Comparison of ENCODE assay signal across 35 cellular contexts in genomic region chr19:5259750-5260149, GRCh38.
"Had no signal": no experiment of that assay in that cellular context is flagged by ENCODE, and none has a peak within 500 bp of the region (broad histone marks: within the 10 kb centered on the region; RNA-seq: fewer than 3 reads in every experiment).

No MANE protein-coding gene starts in this region.

- H3K27me3 Mint-ChIP-seq: activated CD4-positive, alpha-beta memory T cell treated with anti-CD3 and anti-CD28 coated beads, Interleukin-2, amount 10 ng/mL, durations not matched to agents 7 days and 5 days; activated CD4-positive, alpha-beta T cell treated with anti-CD3 and anti-CD28 coated beads for 36 hours; activated CD4-positive, alpha-beta T cell treated with anti-CD3 and anti-CD28 coated beads, Interleukin-2, amount 10 ng/mL, durations not matched to agents 7 days and 5 days; activated CD8-positive, alpha-beta memory T cell treated with anti-CD3 and anti-CD28 coated beads, Interleukin-2, amount 10 ng/mL, durations not matched to agents 7 days and 5 days; activated naive CD8-positive, alpha-beta T cell treated with anti-CD3 and anti-CD28 coated beads for 36 hours; activated T-cell treated with anti-CD3 and anti-CD28 coated beads, Interleukin-2, amount 50 U/mL, for 24 hours had no signal

- H3K27me3 ChIP-seq: adrenal gland, body of pancreas, brain microvascular endothelial cell, breast epithelium had no signal

- H3K4me1 Mint-ChIP-seq: activated CD4-positive, alpha-beta memory T cell treated with anti-CD3 and anti-CD28 coated beads, Interleukin-2, amount 10 ng/mL, durations not matched to agents 7 days and 5 days; activated CD4-positive, alpha-beta T cell treated with anti-CD3 and anti-CD28 coated beads for 36 hours; activated CD4-positive, alpha-beta T cell treated with anti-CD3 and anti-CD28 coated beads, Interleukin-2, amount 10 ng/mL, durations not matched to agents 7 days and 5 days; activated CD8-positive, alpha-beta memory T cell treated with anti-CD3 and anti-CD28 coated beads, Interleukin-2, amount 10 ng/mL, durations not matched to agents 7 days and 5 days; activated naive CD8-positive, alpha-beta T cell treated with anti-CD3 and anti-CD28 coated beads for 36 hours had no signal

- H3K27ac Mint-ChIP-seq: activated CD4-positive, alpha-beta memory T cell treated with anti-CD3 and anti-CD28 coated beads, Interleukin-2, amount 10 ng/mL, durations not matched to agents 7 days and 5 days; activated CD4-positive, alpha-beta T cell treated with anti-CD3 and anti-CD28 coated beads for 36 hours; activated CD4-positive, alpha-beta T cell treated with anti-CD3 and anti-CD28 coated beads, Interleukin-2, amount 10 ng/mL, durations not matched to agents 7 days and 5 days; activated CD8-positive, alpha-beta memory T cell treated with anti-CD3 and anti-CD28 coated beads, Interleukin-2, amount 10 ng/mL, durations not matched to agents 7 days and 5 days; activated CD8-positive, alpha-beta T cell treated with anti-CD3 and anti-CD28 coated beads, Interleukin-2, amount 10 ng/mL, durations not matched to agents 7 days and 5 days; activated naive CD4-positive, alpha-beta T cell treated with anti-CD3 and anti-CD28 coated beads, Interleukin-2, amount 50 U/mL, for 72 hours; activated naive CD8-positive, alpha-beta T cell treated with anti-CD3 and anti-CD28 coated beads for 36 hours; activated T-cell treated with anti-CD3 and anti-CD28 coated beads, Interleukin-2, amount 50 U/mL, for 24 hours; activated T-helper 2 cell treated with anti-CD3 and anti-CD28 coated beads, Interferon-gamma antibody, Interleukin-2, Interleukin-4, amounts not matched to agents 10 μg/mL and 5 μg/mL and 100 μg/mL, durations not matched to agents 14 hours and 24 hours and 36 hours; T-helper 1 cell treated with Interleukin-12 subunit alpha and Interleukin-12 subunit beta and Interleukin-4 antibody, amounts not matched to agents 30 μg/mL and 1 μg/mL, for 36 hours; T-helper 2 cell treated with Interferon-gamma antibody and Interleukin-4, amounts not matched to agents 5 μg/mL and 100 μg/mL, for 36 hours had no signal

- H3K36me3 Mint-ChIP-seq: activated CD8-positive, alpha-beta memory T cell treated with anti-CD3 and anti-CD28 coated beads, Interleukin-2, amount 10 ng/mL, durations not matched to agents 7 days and 5 days had no signal

- ATAC-seq: activated CD4-positive, alpha-beta T cell treated with anti-CD3 and anti-CD28 coated beads for 36 hours; activated CD4-positive, CD25-positive, alpha-beta regulatory T cell treated with anti-CD3 and anti-CD28 coated beads, Interleukin-2, amount 50 U/mL, for 24 hours; activated CD8-positive, alpha-beta memory T cell treated with anti-CD3 and anti-CD28 coated beads, Interleukin-2, amount 10 ng/mL, durations not matched to agents 7 days and 5 days; activated CD8-positive, alpha-beta T cell treated with anti-CD3 and anti-CD28 coated beads, Interleukin-2, amount 10 ng/mL, durations not matched to agents 7 days and 5 days; activated naive CD4-positive, alpha-beta T cell treated with anti-CD3 and anti-CD28 coated beads, Interleukin-2, amount 50 U/mL, for 72 hours; body of pancreas had no signal

- H3K4me3 Mint-ChIP-seq: activated CD4-positive, alpha-beta memory T cell treated with anti-CD3 and anti-CD28 coated beads, Interleukin-2, amount 10 ng/mL, durations not matched to agents 7 days and 5 days; activated CD4-positive, alpha-beta T cell treated with anti-CD3 and anti-CD28 coated beads for 36 hours; activated CD4-positive, alpha-beta T cell treated with anti-CD3 and anti-CD28 coated beads, Interleukin-2, amount 10 ng/mL, durations not matched to agents 7 days and 5 days; activated CD8-positive, alpha-beta memory T cell treated with anti-CD3 and anti-CD28 coated beads, Interleukin-2, amount 10 ng/mL, durations not matched to agents 7 days and 5 days; activated CD8-positive, alpha-beta T cell treated with anti-CD3 and anti-CD28 coated beads, Interleukin-2, amount 10 ng/mL, durations not matched to agents 7 days and 5 days; activated naive CD8-positive, alpha-beta T cell treated with anti-CD3 and anti-CD28 coated beads for 36 hours; activated T-cell treated with anti-CD3 and anti-CD28 coated beads, Interleukin-2, amount 50 U/mL, for 24 hours; T-helper 1 cell treated with Interleukin-12 subunit alpha and Interleukin-12 subunit beta and Interleukin-4 antibody, amounts not matched to agents 30 μg/mL and 1 μg/mL, for 36 hours; T-helper 2 cell treated with Interferon-gamma antibody and Interleukin-4, amounts not matched to agents 5 μg/mL and 100 μg/mL, for 36 hours had no signal

- FAIRE-seq: astrocyte, TTC549 had no signal

- H3K27ac ChIP-seq: adrenal gland, body of pancreas, brain microvascular endothelial cell had no signal

- H3K36me3 ChIP-seq: breast epithelium had no signal

- H3K4me3 ChIP-seq: adrenal gland, body of pancreas, breast epithelium had no signal

- H3K4me1 ChIP-seq: adrenal gland, body of pancreas, breast epithelium had no signal

- DNase-seq: activated CD4-positive, alpha-beta memory T cell treated with anti-CD3 and anti-CD28 coated beads, Interleukin-2, amount 10 ng/mL, durations not matched to agents 7 days and 5 days; activated CD4-positive, alpha-beta T cell treated with anti-CD3 and anti-CD28 coated beads for 1 hour; activated CD4-positive, alpha-beta T cell treated with anti-CD3 and anti-CD28 coated beads for 36 hours; activated CD4-positive, alpha-beta T cell treated with anti-CD3 and anti-CD28 coated beads for 48 hours; activated CD4-positive, alpha-beta T cell treated with anti-CD3 and anti-CD28 coated beads, Interleukin-2, amount 10 ng/mL, durations not matched to agents 7 days and 5 days; activated CD4-positive, alpha-beta T cell treated with anti-CD3 and anti-CD28 coated beads, Interleukin-2, amount 50 U/mL, for 48 hours; activated CD4-positive, CD25-positive, alpha-beta regulatory T cell; activated CD8-positive, alpha-beta memory T cell treated with anti-CD3 and anti-CD28 coated beads for 24 hours; activated CD8-positive, alpha-beta memory T cell treated with anti-CD3 and anti-CD28 coated beads, Interleukin-2, amount 10 ng/mL, durations not matched to agents 7 days and 5 days; activated CD8-positive, alpha-beta memory T cell treated with anti-CD3 and anti-CD28 coated beads, Interleukin-2, amount 50 U/mL, for 48 hours; activated CD8-positive, alpha-beta T cell treated with anti-CD3 and anti-CD28 coated beads, Interleukin-2, amount 10 ng/mL, durations not matched to agents 7 days and 5 days; activated effector memory CD4-positive, alpha-beta T cell treated with Interleukin-2 at 50 U/mL for 16 hours; activated gamma-delta T cell; activated naive CD4-positive, alpha-beta T cell treated with anti-CD3 and anti-CD28 coated beads, Interleukin-2, amount 50 U/mL, for 16 hours; activated naive CD4-positive, alpha-beta T cell treated with Interleukin-2 at 50 U/mL for 16 hours; activated naive CD8-positive, alpha-beta T cell treated with anti-CD3 and anti-CD28 coated beads for 36 hours; activated T-cell treated with anti-CD3 and anti-CD28 coated beads, Interleukin-2, amount 50 U/mL, for 24 hours; activated T-cell treated with anti-CD3 and anti-CD28 coated beads, Interleukin-2, amount 50 U/mL, for 48 hours; adrenal gland; amniotic stem cell; aorta; body of pancreas; brain microvascular endothelial cell; central memory CD4-positive, alpha-beta T cell; T-helper 1 cell; T-helper 2 cell; T-helper 9 cell had no signal
